ENCODE assay signal across 13 cellular contexts in genomic region chr19:7541481-7541824, GRCh38. TPM values are rescaled to one million over a fixed set of nuclear protein-coding genes. Genes with fewer than 3 reads are reported as not detected.
A peak's percentile ranks its signal among the peaks of the same experiment; 100 is the strongest.
DNase-seq lines count a peak whose midpoint lies in the region; ATAC-seq and TF ChIP-seq lines count a peak whose summit lies in the region.
"Had no signal": no experiment of that assay in that cellular context is flagged by ENCODE, and none has a peak within 500 bp of the region (broad histone marks: within the 10 kb centered on the region; RNA-seq: fewer than 3 reads in every experiment).

No MANE protein-coding gene starts in this region.

- CTCF ChIA-PET in activated naive CD4-positive, alpha-beta T cell treated with anti-CD3 and anti-CD28 coated beads, Interleukin-2, amount 10 ng/mL, durations not matched to agents 7 days and 5 days (lab: Charles Lee), result interaction anchor here (1.7 kb wide), 1 partner anchor 27 kb away, joined by 4 read pairs; no protein-coding TSS in a partner anchor

- H3K36me3 Mint-ChIP-seq in GM23338 (ENCODE audit: low read depth) (peaks cover 14% of the 10 kb centered on the region), T-helper 17 cell (ENCODE audit: low read depth) (peaks cover 5% of the 10 kb centered on the region), glutamatergic neuron (ENCODE audit: unreplicated experiment) (peaks cover 4% of the 10 kb centered on the region)
- peaks cover 39% of the 10 kb centered on the region for H3K36me3 Mint-ChIP-seq in activated naive CD4-positive, alpha-beta T cell treated with anti-CD3 and anti-CD28 coated beads, Interleukin-2, amount 10 ng/mL, durations not matched to agents 7 days and 5 days

- no peak overlapping the region for H2AFZ ChIP-seq in GM23338

- H3K36me3 ChIP-seq in left ventricle myocardium inferior, result peaks cover 71% of the 10 kb centered on the region
- no peaks in the 10 kb centered on the region; the same call in 1 of the 2 replicates for H3K36me3 ChIP-seq in GM23338 (ENCODE audit: insufficient read depth)
- H3K36me3 ChIP-seq in lower lobe of right lung, result peaks cover 95% of the 10 kb centered on the region

- no peak overlapping the region for H3K4me2 ChIP-seq in GM23338

- TF ChIP-seq CTCF in left ventricle myocardium inferior (IDR thresholded peaks at IDR 0.05; ENCODE audit: borderline replicate concordance), result no peak
- TF ChIP-seq CTCF in GM23338 (conservative IDR thresholded peaks at IDR 0.05; ENCODE audit: low read depth in 2 of 2), result no peak
- no peak for TF ChIP-seq CTCF in lower lobe of right lung (IDR thresholded peaks at IDR 0.05)
- no peak for TF ChIP-seq CTCF in glutamatergic neuron (IDR thresholded peaks at IDR 0.05; ENCODE audit: partially characterized antibody, unreplicated experiment)

- no peaks in the 10 kb centered on the region for H3K27me3 ChIP-seq in right cardiac atrium (ENCODE audit: control insufficient read depth, insufficient read depth)
- H3K27me3 ChIP-seq in left ventricle myocardium inferior (ENCODE audit: low read depth), result no peaks in the 10 kb centered on the region
- no peaks in the 10 kb centered on the region for H3K27me3 ChIP-seq in GM23338 (ENCODE audit: insufficient read depth)
- H3K27me3 ChIP-seq in lower lobe of right lung (ENCODE audit: low read depth), result no peaks in the 10 kb centered on the region

- H3K4me3 ChIP-seq in right cardiac atrium (ENCODE audit: low read length) (no peak overlapping the region), left ventricle myocardium inferior (no peak overlapping the region), GM23338 (no peak overlapping the region), lower lobe of right lung (peak overlapping the region; percentile 3)
- H3K4me3 ChIP-seq: GM12878 had no signal

- H3F3A ChIP-seq in GM23338 (replicated peaks; ENCODE audit: low read depth), result no peaks in the 10 kb centered on the region; the same call in 1 of the 2 replicates

- no peaks in the 10 kb centered on the region for H3K4me1 ChIP-seq in right cardiac atrium (ENCODE audit: control insufficient read depth, insufficient read depth, low read length)
- H3K4me1 ChIP-seq in left ventricle myocardium inferior, result peaks cover 3% of the 10 kb centered on the region
- no peaks in the 10 kb centered on the region for H3K4me1 ChIP-seq in GM23338 (ENCODE audit: insufficient read depth)
- peaks cover 16% of the 10 kb centered on the region for H3K4me1 ChIP-seq in lower lobe of right lung

- DNase-seq in right cardiac atrium (peak in 2 of 3 donors; percentile 53 to 65), left ventricle myocardium inferior (no peak), GM23338 (ENCODE audit: low spot score) (no peak), T-helper 17 cell (no peak), lower lobe of right lung (peak; percentile 45), glutamatergic neuron (no peak)
- no peak for DNase-seq in activated naive CD4-positive, alpha-beta T cell treated with anti-CD3 and anti-CD28 coated beads, Interleukin-2, amount 10 ng/mL, durations not matched to agents 7 days and 5 days
- DNase-seq: CD8-positive, alpha-beta memory T cell; KBM-7 had no signal

- no peaks in the 10 kb centered on the region for H4K20me1 ChIP-seq in GM23338 (replicated peaks; ENCODE audit: insufficient read depth)

- H3K9me3 Mint-ChIP-seq in GM23338 (no peaks in the 10 kb centered on the region), glutamatergic neuron (ENCODE audit: unreplicated experiment) (peaks cover 5% of the 10 kb centered on the region)
- H3K9me3 Mint-ChIP-seq in activated naive CD4-positive, alpha-beta T cell treated with anti-CD3 and anti-CD28 coated beads, Interleukin-2, amount 10 ng/mL, durations not matched to agents 7 days and 5 days, result no peaks in the 10 kb centered on the region
- H3K9me3 Mint-ChIP-seq: CD8-positive, alpha-beta memory T cell had no signal

- no peaks in the 10 kb centered on the region for H3K9me2 ChIP-seq in GM23338 (ENCODE audit: insufficient read depth)

- H3K27ac Mint-ChIP-seq in GM23338 (no peak overlapping the region), T-helper 17 cell (peak overlapping the region; percentile 6), glutamatergic neuron (ENCODE audit: unreplicated experiment) (no peak overlapping the region)
- no peak overlapping the region for H3K27ac Mint-ChIP-seq in activated naive CD4-positive, alpha-beta T cell treated with anti-CD3 and anti-CD28 coated beads, Interleukin-2, amount 10 ng/mL, durations not matched to agents 7 days and 5 days
- H3K27ac Mint-ChIP-seq: B cell had no signal

- H3K79me2 ChIP-seq in GM23338 (replicated peaks; ENCODE audit: insufficient read depth), result no peaks in the 10 kb centered on the region

- H3K27me3 Mint-ChIP-seq in GM23338 (ENCODE audit: insufficient read depth, low read depth, poor library complexity) (peaks cover 12% of the 10 kb centered on the region), T-helper 17 cell (no peaks in the 10 kb centered on the region), glutamatergic neuron (ENCODE audit: unreplicated experiment) (peaks cover 1% of the 10 kb centered on the region)
- H3K27me3 Mint-ChIP-seq in activated naive CD4-positive, alpha-beta T cell treated with anti-CD3 and anti-CD28 coated beads, Interleukin-2, amount 10 ng/mL, durations not matched to agents 7 days and 5 days, result no peaks in the 10 kb centered on the region
- H3K27me3 Mint-ChIP-seq: B cell had no signal

- H3K27ac ChIP-seq in right cardiac atrium (ENCODE audit: low read length) (no peak overlapping the region), left ventricle myocardium inferior (replicated peaks) (no peak overlapping the region), GM23338 (ENCODE audit: low read depth) (no peak overlapping the region), lower lobe of right lung (no peak overlapping the region)

- no peak for ATAC-seq in right cardiac atrium
- no peak for ATAC-seq in GM23338
- no peak for ATAC-seq in T-helper 17 cell
- ATAC-seq in lower lobe of right lung, result no peak
- no peak for ATAC-seq in GM21390 (IDR thresholded peaks at IDR 0.05; ENCODE audit: unreplicated experiment)
- ATAC-seq: GM12878 had no signal

- H3K4me1 Mint-ChIP-seq in GM23338 (no peaks in the 10 kb centered on the region), T-helper 17 cell (peaks cover 10% of the 10 kb centered on the region), glutamatergic neuron (ENCODE audit: low read depth, unreplicated experiment) (no peaks in the 10 kb centered on the region)
- peaks cover 37% of the 10 kb centered on the region for H3K4me1 Mint-ChIP-seq in activated naive CD4-positive, alpha-beta T cell treated with anti-CD3 and anti-CD28 coated beads, Interleukin-2, amount 10 ng/mL, durations not matched to agents 7 days and 5 days

- H3K4me3 Mint-ChIP-seq in GM23338 (peak overlapping the region; percentile 45; the same call in 2 of the 3 replicates), T-helper 17 cell (peak overlapping the region; percentile 39), glutamatergic neuron (ENCODE audit: unreplicated experiment) (no peak overlapping the region)
- H3K4me3 Mint-ChIP-seq in activated naive CD4-positive, alpha-beta T cell treated with anti-CD3 and anti-CD28 coated beads, Interleukin-2, amount 10 ng/mL, durations not matched to agents 7 days and 5 days, result no peak overlapping the region
- H3K4me3 Mint-ChIP-seq: B cell; CD8-positive, alpha-beta memory T cell had no signal

- 96% methylated on average over 14 of the region's 14 CpGs for WGBS in right cardiac atrium

- intact Hi-C loops in right cardiac atrium (cut with DNase I) (no loop called here), left ventricle myocardium inferior (cut with micrococcal nuclease) (no loop called here), lower lobe of right lung (cut with DNase I) (no loop called here)

- H3K9me3 ChIP-seq in right cardiac atrium (ENCODE audit: control insufficient read depth, low read length), result no peaks in the 10 kb centered on the region
- no peaks in the 10 kb centered on the region for H3K9me3 ChIP-seq in left ventricle myocardium inferior (replicated peaks)
- no peaks in the 10 kb centered on the region for H3K9me3 ChIP-seq in T-helper 17 cell (ENCODE audit: control insufficient read depth, low read length, poor library complexity, severe bottlenecking)
- no peaks in the 10 kb centered on the region for H3K9me3 ChIP-seq in lower lobe of right lung

RNA-seq across cellular contexts. Expression of gene PNPLA6, which starts 5.9 kb away (rescaled TPM):
- 10 to 100 TPM; 53.4 to 70.9 (median 65.4) TPM for total RNA-seq in right cardiac atrium
- polyA plus RNA-seq in right cardiac atrium, result 33.5 TPM
- total RNA-seq in left ventricle myocardium inferior, result 52.7 TPM
- total RNA-seq in GM23338 (2014; rRNA removed; shearing (Covaris generic)), result 135 and 147 TPM in 2 replicates
- 66.6 and 74.1 TPM in 2 replicates for polyA plus RNA-seq in GM23338 (2016; fragmentation: Nextera tagmentation; extraction: Ambion mirVana)
- total RNA-seq in T-helper 17 cell, result 10 to 100 TPM; 95.1 to 97.2 TPM
- total RNA-seq in lower lobe of right lung, result 289 TPM
- total RNA-seq in glutamatergic neuron (ENCODE audit: unreplicated experiment), result 82.0 TPM

RNA-seq across cellular contexts. Expression of gene MCOLN1, which starts 19.0 kb away (rescaled TPM):
- total RNA-seq in right cardiac atrium, result 10 to 100 TPM; 19.5 to 24.4 (median 21.8) TPM
- polyA plus RNA-seq in right cardiac atrium, result 20.7 TPM
- 16.8 TPM for total RNA-seq in left ventricle myocardium inferior
- total RNA-seq in GM23338 (2014; rRNA removed; shearing (Covaris generic)), result 7.2 and 11.0 TPM in 2 replicates
- 16.1 and 16.2 TPM in 2 replicates for polyA plus RNA-seq in GM23338 (2016; fragmentation: Nextera tagmentation; extraction: Ambion mirVana)
- total RNA-seq in T-helper 17 cell, result 10 to 100 TPM; 11.4 to 17.0 TPM
- 79.0 TPM for total RNA-seq in lower lobe of right lung
- 39.8 TPM for total RNA-seq in glutamatergic neuron (ENCODE audit: unreplicated experiment)

RNA-seq across cellular contexts. Expression of gene ZNF358, which starts 25.6 kb away (rescaled TPM):
- total RNA-seq in right cardiac atrium (100 to 1,000 TPM; 101 to 120 (median 115) TPM), left ventricle myocardium inferior (88.5 TPM), T-helper 17 cell (1 to 10 TPM; 4.1 to 5.1 TPM), lower lobe of right lung (54.9 TPM), glutamatergic neuron (ENCODE audit: unreplicated experiment) (148 TPM)
- polyA plus RNA-seq in right cardiac atrium (143 TPM), GM23338 (2016; fragmentation: Nextera tagmentation; extraction: Ambion mirVana) (23.8 and 28.2 TPM in 2 replicates)
- 36.7 and 52.9 TPM in 2 replicates for total RNA-seq in GM23338 (2014; rRNA removed; shearing (Covaris generic))

RNA-seq across cellular contexts. Expression of gene PEX11G, which starts 52.6 kb away (rescaled TPM):
- 1 to 10 TPM; 1.5 to 2.5 (median 2.3) TPM for total RNA-seq in right cardiac atrium
- 3.2 TPM for polyA plus RNA-seq in right cardiac atrium
- total RNA-seq in left ventricle myocardium inferior, result 1.2 TPM
- total RNA-seq in GM23338 (2014; rRNA removed; shearing (Covaris generic)), result 1.2 and 2.2 TPM in 2 replicates
- polyA plus RNA-seq in GM23338 (2016; fragmentation: Nextera tagmentation; extraction: Ambion mirVana), result 2.2 and 3.1 TPM in 2 replicates
- total RNA-seq in T-helper 17 cell, result not detected
- total RNA-seq in lower lobe of right lung, result 3.8 TPM
- total RNA-seq in glutamatergic neuron (ENCODE audit: unreplicated experiment), result 2.6 TPM

RNA-seq across cellular contexts. Expression of gene CAMSAP3, which starts 54.2 kb away (rescaled TPM):
- under 1 TPM; 0.20 to 0.71 (median 0.38) TPM for total RNA-seq in right cardiac atrium
- polyA plus RNA-seq in right cardiac atrium, result 0.29 TPM
- total RNA-seq in left ventricle myocardium inferior, result 0.60 TPM
- total RNA-seq in GM23338 (2014; rRNA removed; shearing (Covaris generic)), result 29.9 and 32.2 TPM in 2 replicates
- polyA plus RNA-seq in GM23338 (2016; fragmentation: Nextera tagmentation; extraction: Ambion mirVana), result 6.4 and 10.2 TPM in 2 replicates
- under 1 TPM; 0.12 to 0.44 TPM for total RNA-seq in T-helper 17 cell
- 25.6 TPM for total RNA-seq in lower lobe of right lung
- total RNA-seq in glutamatergic neuron (ENCODE audit: unreplicated experiment), result 47.6 TPM
- total RNA-seq: IMR-90 had no signal
- polyA plus RNA-seq: IMR-90 had no signal

Comparison
In these comparisons a context has a peak if more than half of its experiments do, and no peak if none do; other contexts are left out.
1. DNase-seq: peak in right cardiac atrium (2 of 3) and lower lobe of right lung (single experiment); none in left ventricle myocardium inferior (single experiment), GM23338 (single experiment), T-helper 17 cell (0 of 3), activated naive CD4-positive, alpha-beta T cell treated with anti-CD3 and anti-CD28 coated beads, Interleukin-2, amount 10 ng/mL, durations not matched to agents 7 days and 5 days (single experiment) and glutamatergic neuron (single experiment).
2. H3K4me3 Mint-ChIP-seq: peak in GM23338 (single experiment) and T-helper 17 cell (single experiment); none in activated naive CD4-positive, alpha-beta T cell treated with anti-CD3 and anti-CD28 coated beads, Interleukin-2, amount 10 ng/mL, durations not matched to agents 7 days and 5 days (single experiment) and glutamatergic neuron (single experiment).